1 cellular context compared by ENCODE assay signal in genomic region chr1:153552335-153552734, GRCh38.
TF ChIP-seq lines count a peak whose summit lies in the region.

No MANE protein-coding gene starts in this region.

TF ChIP-seq in HCT116, 20 proteins besides CTCF, POLR2A, EP300 and RAD21:
- TF ChIP-seq EZH2 (IDR thresholded peaks at IDR 0.05) (no peak), JUND (IDR thresholded peaks at IDR 0.05) (no peak), YY1 (IDR thresholded peaks at IDR 0.05; ENCODE audit: extremely low read depth, insufficient replicate concordance, low read depth, low read length) (no peak), ZNF274 (IDR thresholded peaks at IDR 0.05; ENCODE audit: low read depth, low read length) (no peak), TCF7L2 (IDR thresholded peaks at IDR 0.05; ENCODE audit: borderline replicate concordance, extremely low read depth, insufficient read depth, insufficient read length) (no peak), POLR2AphosphoS5 (IDR thresholded peaks at IDR 0.05; ENCODE audit: low read depth, low read length) (no peak)
